In genomic region chr18:33114749-33115148, GRCh38 we compare ENCODE assay signal across 19 cellular contexts.
"Had no signal": no experiment of that assay in that cellular context is flagged by ENCODE, and none has a peak within 500 bp of the region (broad histone marks: within the 10 kb centered on the region; RNA-seq: fewer than 3 reads in every experiment).

No MANE protein-coding gene starts in this region.

- DNase-seq: activated CD4-positive, alpha-beta memory T cell treated with anti-CD3 and anti-CD28 coated beads, Interleukin-2, amount 10 ng/mL, durations not matched to agents 7 days and 5 days; activated CD4-positive, alpha-beta T cell treated with anti-CD3 and anti-CD28 coated beads for 48 hours; activated effector memory CD4-positive, alpha-beta T cell treated with anti-CD3 and anti-CD28 coated beads, Interleukin-2, amount 50 U/mL, for 16 hours; activated naive CD4-positive, alpha-beta T cell treated with anti-CD3 and anti-CD28 coated beads, Interleukin-2, amount 50 U/mL, for 16 hours; activated T-cell treated with anti-CD3 and anti-CD28 coated beads for 4 hours; anterior cingulate cortex; body of pancreas; cortex of kidney; head of caudate nucleus; hypothalamus; left ventricle myocardium superior; mammary epithelial cell; midbrain; natural killer cell; spleen; stimulated activated CD4-positive, alpha-beta T cell treated with anti-CD3 and anti-CD28 coated beads, Interleukin-4, amount 100 ng/mL, for 1 hour; stimulated activated naive CD4-positive, alpha-beta T cell had no signal

- H3K27ac Mint-ChIP-seq: activated CD4-positive, alpha-beta memory T cell treated with anti-CD3 and anti-CD28 coated beads, Interleukin-2, amount 10 ng/mL, durations not matched to agents 7 days and 5 days; natural killer cell; type B pancreatic cell had no signal

- ATAC-seq: body of pancreas, gastroesophageal sphincter, left ventricle myocardium superior, natural killer cell had no signal

- H3K36me3 Mint-ChIP-seq: natural killer cell had no signal

- H3K4me1 Mint-ChIP-seq: activated CD4-positive, alpha-beta memory T cell treated with anti-CD3 and anti-CD28 coated beads, Interleukin-2, amount 10 ng/mL, durations not matched to agents 7 days and 5 days; natural killer cell had no signal

- H3K4me3 Mint-ChIP-seq: activated CD4-positive, alpha-beta memory T cell treated with anti-CD3 and anti-CD28 coated beads, Interleukin-2, amount 10 ng/mL, durations not matched to agents 7 days and 5 days; natural killer cell; type B pancreatic cell had no signal

- H3K27me3 Mint-ChIP-seq: activated CD4-positive, alpha-beta memory T cell treated with anti-CD3 and anti-CD28 coated beads, Interleukin-2, amount 10 ng/mL, durations not matched to agents 7 days and 5 days; type B pancreatic cell had no signal

- H3K9me3 Mint-ChIP-seq: type B pancreatic cell had no signal
